In the genomic region with DNA sequence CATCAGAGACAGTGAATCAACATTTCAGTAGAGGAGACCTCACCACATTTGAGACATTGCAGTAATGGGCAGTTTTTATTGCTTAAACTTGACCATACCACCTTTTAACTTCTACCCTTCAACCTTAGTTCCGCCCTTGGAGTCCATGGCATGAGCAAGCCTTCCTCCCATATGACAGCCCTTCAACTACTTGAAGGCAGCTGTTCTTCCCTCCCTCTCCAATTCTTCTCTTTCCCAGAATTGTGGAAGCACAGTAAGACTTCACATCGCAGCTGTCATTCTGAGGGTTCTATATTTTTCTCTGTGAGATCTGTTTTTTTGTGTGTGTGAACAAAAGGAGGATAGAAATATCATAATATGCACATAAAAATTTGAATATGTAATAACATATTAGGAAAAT, we compare ENCODE assay signal across 1 cellular context.
TF ChIP-seq lines count a peak whose summit lies in the region.

No MANE protein-coding gene starts in this region.

TF ChIP-seq in HepG2, 621 proteins besides CTCF, POLR2A, EP300 and RAD21 (continued from another document):
- TF ChIP-seq PPARG (CRISPR knock-in tag; conservative IDR thresholded peaks at IDR 0.05), result no peak
- TF ChIP-seq SAP130 (CRISPR knock-in tag; IDR thresholded peaks at IDR 0.05; ENCODE audit: low read depth), result no peak
- TF ChIP-seq HES4 (CRISPR knock-in tag; IDR thresholded peaks at IDR 0.05; ENCODE audit: borderline replicate concordance), result no peak
- TF ChIP-seq, protein P1, sequence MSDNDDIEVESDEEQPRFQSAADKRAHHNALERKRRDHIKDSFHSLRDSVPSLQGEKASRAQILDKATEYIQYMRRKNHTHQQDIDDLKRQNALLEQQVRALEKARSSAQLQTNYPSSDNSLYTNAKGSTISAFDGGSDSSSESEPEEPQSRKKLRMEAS (IDR thresholded peaks at IDR 0.05), result no peak
- no peak for TF ChIP-seq ZNF24 (IDR thresholded peaks at IDR 0.05)
- no peak for TF ChIP-seq STAT5B (CRISPR knock-in tag; IDR thresholded peaks at IDR 0.05)
- no peak for TF ChIP-seq ZNF839 (CRISPR knock-in tag; IDR thresholded peaks at IDR 0.05; ENCODE audit: borderline replicate concordance)
- no peak for TF ChIP-seq TARDBP (CRISPR knock-in tag; IDR thresholded peaks at IDR 0.05)
- no peak for TF ChIP-seq ZNF235 (CRISPR knock-in tag; IDR thresholded peaks at IDR 0.05; ENCODE audit: borderline replicate concordance)
- TF ChIP-seq RARG (CRISPR knock-in tag; IDR thresholded peaks at IDR 0.05; ENCODE audit: low read depth), result no peak
- TF ChIP-seq, protein P2, sequence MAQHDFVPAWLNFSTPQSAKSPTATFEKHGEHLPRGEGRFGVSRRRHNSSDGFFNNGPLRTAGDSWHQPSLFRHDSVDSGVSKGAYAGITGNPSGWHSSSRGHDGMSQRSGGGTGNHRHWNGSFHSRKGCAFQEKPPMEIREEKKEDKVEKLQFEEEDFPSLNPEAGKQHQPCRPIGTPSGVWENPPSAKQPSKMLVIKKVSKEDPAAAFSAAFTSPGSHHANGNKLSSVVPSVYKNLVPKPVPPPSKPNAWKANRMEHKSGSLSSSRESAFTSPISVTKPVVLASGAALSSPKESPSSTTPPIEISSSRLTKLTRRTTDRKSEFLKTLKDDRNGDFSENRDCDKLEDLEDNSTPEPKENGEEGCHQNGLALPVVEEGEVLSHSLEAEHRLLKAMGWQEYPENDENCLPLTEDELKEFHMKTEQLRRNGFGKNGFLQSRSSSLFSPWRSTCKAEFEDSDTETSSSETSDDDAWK (CRISPR knock-in tag; IDR thresholded peaks at IDR 0.05), result no peak
- TF ChIP-seq MEIS2 (CRISPR knock-in tag; IDR thresholded peaks at IDR 0.05), result no peak
- TF ChIP-seq ZNF782 (CRISPR knock-in tag; IDR thresholded peaks at IDR 0.05; ENCODE audit: borderline replicate concordance), result no peak
- TF ChIP-seq, protein P3, sequence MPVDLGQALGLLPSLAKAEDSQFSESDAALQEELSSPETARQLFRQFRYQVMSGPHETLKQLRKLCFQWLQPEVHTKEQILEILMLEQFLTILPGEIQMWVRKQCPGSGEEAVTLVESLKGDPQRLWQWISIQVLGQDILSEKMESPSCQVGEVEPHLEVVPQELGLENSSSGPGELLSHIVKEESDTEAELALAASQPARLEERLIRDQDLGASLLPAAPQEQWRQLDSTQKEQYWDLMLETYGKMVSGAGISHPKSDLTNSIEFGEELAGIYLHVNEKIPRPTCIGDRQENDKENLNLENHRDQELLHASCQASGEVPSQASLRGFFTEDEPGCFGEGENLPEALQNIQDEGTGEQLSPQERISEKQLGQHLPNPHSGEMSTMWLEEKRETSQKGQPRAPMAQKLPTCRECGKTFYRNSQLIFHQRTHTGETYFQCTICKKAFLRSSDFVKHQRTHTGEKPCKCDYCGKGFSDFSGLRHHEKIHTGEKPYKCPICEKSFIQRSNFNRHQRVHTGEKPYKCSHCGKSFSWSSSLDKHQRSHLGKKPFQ (CRISPR knock-in tag; IDR thresholded peaks at IDR 0.05; ENCODE audit: insufficient replicate concordance), result no peak
- no peak for TF ChIP-seq SNAPC2 (CRISPR knock-in tag; IDR thresholded peaks at IDR 0.05)
